ENCODE assay signal across 1 cellular context in genomic region chr18:10279905-10280658, GRCh38.
TF ChIP-seq lines count a peak whose summit lies in the region.

No MANE protein-coding gene starts in this region.

TF ChIP-seq in GM23338, 12 proteins besides CTCF, POLR2A, EP300 and RAD21 (continued from another document):
- no peak for TF ChIP-seq ZNF462 (CRISPR knock-in tag; IDR thresholded peaks at IDR 0.05)
- no peak for TF ChIP-seq ZNF114 (CRISPR knock-in tag; IDR thresholded peaks at IDR 0.05)
- TF ChIP-seq ZNF331 (CRISPR knock-in tag; IDR thresholded peaks at IDR 0.05; ENCODE audit: low read depth): no peak
